In genomic region chr11:60594998-60595637, GRCh38 we compare ENCODE assay signal across 17 cellular contexts.
"Had no signal": no experiment of that assay in that cellular context is flagged by ENCODE, and none has a peak within 500 bp of the region (broad histone marks: within the 10 kb centered on the region; RNA-seq: fewer than 3 reads in every experiment).

No MANE protein-coding gene starts in this region.

- H3K36me3 ChIP-seq: esophagus squamous epithelium, left lung, prostate gland, right lobe of liver, spleen, transverse colon had no signal

- DNase-seq: activated CD4-positive, alpha-beta T cell treated with anti-CD3 and anti-CD28 coated beads, Interleukin-2, amount 50 U/mL, for 4 hours; activated CD4-positive, CD25-positive, alpha-beta regulatory T cell treated with anti-CD3 and anti-CD28 coated beads, Interleukin-2, amount 50 U/mL, for 72 hours; activated gamma-delta T cell; activated T-cell treated with anti-CD3 and anti-CD28 coated beads, Interleukin-2, amount 50 U/mL, for 24 hours; esophagus squamous epithelium; foreskin fibroblast; left lung; right lobe of liver; spleen; stimulated activated CD4-positive, alpha-beta T cell treated with anti-CD3 and anti-CD28 coated beads, Interleukin-2, amount 100 ng/mL, for 24 hours; stimulated activated naive CD4-positive, alpha-beta T cell; substantia nigra; transverse colon had no signal

- H3K27ac ChIP-seq: esophagus squamous epithelium, left lung, prostate gland, right lobe of liver, spleen, transverse colon had no signal

- H3K9me3 ChIP-seq: prostate gland, right lobe of liver, transverse colon had no signal

- H3K27ac Mint-ChIP-seq: activated naive CD8-positive, alpha-beta T cell; activated T-cell treated with anti-CD3 and anti-CD28 coated beads, Interleukin-2, amount 50 U/mL, for 24 hours; memory B cell had no signal

- FAIRE-seq: islet of Langerhans had no signal

- ATAC-seq: left lung, right lobe of liver had no signal

- H3K36me3 Mint-ChIP-seq: activated naive CD8-positive, alpha-beta T cell had no signal

- H3K27me3 ChIP-seq: esophagus squamous epithelium, left lung, right lobe of liver, spleen, transverse colon had no signal

- H3K27me3 Mint-ChIP-seq: activated naive CD8-positive, alpha-beta T cell; activated T-cell treated with anti-CD3 and anti-CD28 coated beads, Interleukin-2, amount 50 U/mL, for 24 hours; memory B cell had no signal

- H3K4me3 ChIP-seq: esophagus squamous epithelium, left lung, prostate gland, right lobe of liver, spleen, transverse colon had no signal

- H3K4me3 Mint-ChIP-seq: activated naive CD8-positive, alpha-beta T cell; activated T-cell treated with anti-CD3 and anti-CD28 coated beads, Interleukin-2, amount 50 U/mL, for 24 hours; memory B cell had no signal

- H3K4me1 ChIP-seq: esophagus squamous epithelium, left lung, prostate gland, right lobe of liver, spleen, transverse colon had no signal
